Comparison of ENCODE assay signal across 24 cellular contexts in the genomic region with DNA sequence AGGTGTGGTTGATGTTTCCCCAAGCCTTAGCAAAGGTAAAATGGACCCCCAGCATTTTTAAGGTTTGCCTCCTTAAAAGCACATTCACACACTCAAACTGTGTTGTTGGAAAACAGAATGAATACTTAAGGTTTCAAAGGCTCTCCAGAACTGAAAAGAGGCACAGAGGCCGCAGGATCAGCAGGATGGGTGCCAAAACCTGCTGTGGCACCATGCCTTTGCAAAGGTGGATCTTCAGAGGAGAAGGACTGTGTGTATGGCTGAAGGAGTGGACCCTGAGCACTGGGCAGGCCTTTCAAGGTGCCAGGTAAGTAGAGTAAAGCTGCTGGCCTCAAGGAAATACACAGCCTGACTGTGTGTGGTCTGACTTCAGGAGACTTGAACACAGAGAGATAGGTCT.
"Had no signal": no experiment of that assay in that cellular context is flagged by ENCODE, and none has a peak within 500 bp of the region (broad histone marks: within the 10 kb centered on the region; RNA-seq: fewer than 3 reads in every experiment).

No MANE protein-coding gene starts in this region.

- H3K27me3 ChIP-seq: adrenal gland had no signal

- H3K4me1 ChIP-seq: adrenal gland had no signal

- DNase-seq: activated B cell treated with CpG ODN at 0.5 μM for 24 hours; activated CD4-positive, alpha-beta memory T cell treated with anti-CD3 and anti-CD28 coated beads, Interleukin-2, amount 10 ng/mL, durations not matched to agents 7 days and 5 days; activated CD4-positive, alpha-beta T cell treated with anti-CD3 and anti-CD28 coated beads for 1 hour; activated CD4-positive, alpha-beta T cell treated with anti-CD3 and anti-CD28 coated beads, Interleukin-2, amount 10 ng/mL, durations not matched to agents 7 days and 5 days; activated gamma-delta T cell treated with Interleukin-2 at 50 U/mL for 16 hours; activated naive CD4-positive, alpha-beta T cell treated with anti-CD3 and anti-CD28 coated beads, Interleukin-2, amount 50 U/mL, for 16 hours; activated naive CD8-positive, alpha-beta T cell treated with anti-CD3 and anti-CD28 coated beads, Interleukin-2, amount 10 ng/mL, durations not matched to agents 7 days and 5 days; activated T-cell treated with anti-CD3 and anti-CD28 coated beads, Interleukin-2, amount 50 U/mL, for 72 hours; anterior cingulate cortex; caudate nucleus; Kasumi-1; KBM-7; NCI-H1105 treated with DMSO at 0.1 percent for 48 hours; NCI-H1436 treated with DMSO at 0.1 percent for 48 hours; NCI-H187; NCI-H2081; NCI-H446 treated with DMSO at 0.1 percent for 48 hours; NCI-H524 treated with DMSO at 0.1 percent for 48 hours; NCI-H748 treated with DMSO at 0.1 percent for 48 hours; SIG-M5; T-helper 17 cell; T-helper 9 cell had no signal

- H3K27ac Mint-ChIP-seq: activated B cell treated with CpG ODN at 0.5 μM for 24 hours; activated CD4-positive, alpha-beta memory T cell treated with anti-CD3 and anti-CD28 coated beads, Interleukin-2, amount 10 ng/mL, durations not matched to agents 7 days and 5 days; activated CD4-positive, alpha-beta T cell treated with anti-CD3 and anti-CD28 coated beads, Interleukin-2, amount 10 ng/mL, durations not matched to agents 7 days and 5 days; activated naive CD8-positive, alpha-beta T cell treated with anti-CD3 and anti-CD28 coated beads, Interleukin-2, amount 10 ng/mL, durations not matched to agents 7 days and 5 days; activated T-cell treated with anti-CD3 and anti-CD28 coated beads, Interleukin-2, amount 50 U/mL, for 72 hours; activated T-helper 2 cell treated with anti-CD3 and anti-CD28 coated beads, Interferon-gamma antibody, Interleukin-2, Interleukin-4, amounts not matched to agents 10 μg/mL and 5 μg/mL and 100 μg/mL, durations not matched to agents 14 hours and 24 hours and 36 hours; T-helper 17 cell had no signal

- H3K4me3 ChIP-seq: adrenal gland had no signal

- H3K4me1 Mint-ChIP-seq: activated B cell treated with CpG ODN at 0.5 μM for 24 hours, T-helper 17 cell had no signal

- H3K27me3 Mint-ChIP-seq: activated B cell treated with CpG ODN at 0.5 μM for 24 hours; activated CD4-positive, alpha-beta memory T cell treated with anti-CD3 and anti-CD28 coated beads, Interleukin-2, amount 10 ng/mL, durations not matched to agents 7 days and 5 days; activated CD4-positive, alpha-beta T cell treated with anti-CD3 and anti-CD28 coated beads, Interleukin-2, amount 10 ng/mL, durations not matched to agents 7 days and 5 days; activated naive CD8-positive, alpha-beta T cell treated with anti-CD3 and anti-CD28 coated beads, Interleukin-2, amount 10 ng/mL, durations not matched to agents 7 days and 5 days; T-helper 17 cell had no signal

- H3K36me3 ChIP-seq: adrenal gland had no signal

- H3K27ac ChIP-seq: adrenal gland had no signal

- ATAC-seq: activated T-cell treated with anti-CD3 and anti-CD28 coated beads, Interleukin-2, amount 50 U/mL, for 72 hours; T-helper 17 cell had no signal

- H3K4me3 Mint-ChIP-seq: activated B cell treated with CpG ODN at 0.5 μM for 24 hours; activated CD4-positive, alpha-beta memory T cell treated with anti-CD3 and anti-CD28 coated beads, Interleukin-2, amount 10 ng/mL, durations not matched to agents 7 days and 5 days; activated CD4-positive, alpha-beta T cell treated with anti-CD3 and anti-CD28 coated beads, Interleukin-2, amount 10 ng/mL, durations not matched to agents 7 days and 5 days; activated naive CD8-positive, alpha-beta T cell treated with anti-CD3 and anti-CD28 coated beads, Interleukin-2, amount 10 ng/mL, durations not matched to agents 7 days and 5 days; activated T-cell treated with anti-CD3 and anti-CD28 coated beads, Interleukin-2, amount 50 U/mL, for 72 hours; T-helper 17 cell had no signal
